In the genomic region with DNA sequence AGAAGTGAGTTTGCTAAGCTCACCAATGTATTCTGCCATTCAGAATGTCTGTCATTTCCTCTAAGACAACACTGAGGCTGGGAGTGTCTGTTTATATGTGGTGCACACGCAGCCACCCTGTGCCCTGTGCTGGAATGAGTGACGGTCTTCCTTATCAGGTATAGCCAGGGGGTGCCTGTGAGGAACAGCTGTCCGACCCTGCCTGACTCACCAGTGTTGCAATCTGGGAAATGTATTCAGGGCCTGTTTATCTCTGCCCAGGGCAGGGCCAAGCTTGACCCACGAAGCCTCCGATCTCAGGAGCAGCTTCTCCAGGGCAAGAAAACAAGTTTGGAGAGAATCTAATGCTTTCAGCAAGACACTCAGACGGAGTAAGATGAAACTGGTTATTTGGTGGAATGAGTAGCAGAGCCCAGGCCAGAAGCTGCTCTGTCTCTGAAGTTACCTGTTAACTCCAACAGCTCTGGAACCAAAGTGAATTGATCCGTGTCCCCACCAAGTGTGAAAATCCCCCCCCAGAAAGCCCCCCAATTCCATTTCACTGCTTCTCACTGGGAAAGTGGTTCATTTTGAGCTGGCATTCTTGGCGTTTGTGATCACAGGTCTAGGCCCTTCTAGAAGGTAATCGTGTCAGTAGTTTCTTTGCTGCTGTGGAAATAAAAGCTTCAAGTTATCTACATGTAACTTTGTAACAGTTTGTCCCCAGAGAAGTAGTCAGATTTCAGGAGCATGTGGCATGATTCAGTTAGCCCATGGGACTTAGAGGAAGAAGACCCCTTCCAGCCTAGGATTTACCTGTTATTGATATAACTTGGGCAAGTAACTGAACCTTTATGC, we compare ENCODE assay signal across 1 cellular context.
TF ChIP-seq lines count a peak whose summit lies in the region.

No MANE protein-coding gene starts in this region.

TF ChIP-seq in K562, 482 proteins besides CTCF, POLR2A, EP300 and RAD21 (continued from another document):
- TF ChIP-seq, protein P1, sequence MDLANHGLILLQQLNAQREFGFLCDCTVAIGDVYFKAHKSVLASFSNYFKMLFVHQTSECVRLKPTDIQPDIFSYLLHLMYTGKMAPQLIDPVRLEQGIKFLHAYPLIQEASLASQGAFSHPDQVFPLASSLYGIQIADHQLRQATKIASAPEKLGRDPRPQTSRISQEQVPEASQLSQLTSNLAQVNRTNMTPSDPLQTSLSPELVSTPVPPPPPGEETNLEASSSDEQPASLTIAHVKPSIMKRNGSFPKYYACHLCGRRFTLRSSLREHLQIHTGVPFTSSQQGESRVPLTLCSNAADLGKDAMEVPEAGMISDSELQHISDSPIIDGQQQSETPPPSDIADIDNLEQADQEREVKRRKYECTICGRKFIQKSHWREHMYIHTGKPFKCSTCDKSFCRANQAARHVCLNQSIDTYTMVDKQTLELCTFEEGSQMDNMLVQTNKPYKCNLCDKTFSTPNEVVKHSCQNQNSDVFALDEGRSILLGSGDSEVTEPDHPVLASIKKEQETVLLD (IDR thresholded peaks at IDR 0.05) = peak; percentile 91
- TF ChIP-seq NCOA1 (IDR thresholded peaks at IDR 0.05; ENCODE audit: low read depth) (peak; percentile 95), RBFOX2 (IDR thresholded peaks at IDR 0.05; ENCODE audit: low read depth, low read length) (0 out of 2 replicates have a peak, but pooled peaks have one; percentile 14), KAT7 (CRISPR knock-in tag; IDR thresholded peaks at IDR 0.05; ENCODE audit: borderline replicate concordance) (peak; percentile 72), SRSF3 (IDR thresholded peaks at IDR 0.05; ENCODE audit: insufficient read depth, low read length) (no peak), MCM3 (IDR thresholded peaks at IDR 0.05) (no peak), ZNF324 (CRISPR knock-in tag; IDR thresholded peaks at IDR 0.05) (0 out of 2 replicates have a peak, but pooled peaks have one; percentile 25)
- TF ChIP-seq, protein P2, sequence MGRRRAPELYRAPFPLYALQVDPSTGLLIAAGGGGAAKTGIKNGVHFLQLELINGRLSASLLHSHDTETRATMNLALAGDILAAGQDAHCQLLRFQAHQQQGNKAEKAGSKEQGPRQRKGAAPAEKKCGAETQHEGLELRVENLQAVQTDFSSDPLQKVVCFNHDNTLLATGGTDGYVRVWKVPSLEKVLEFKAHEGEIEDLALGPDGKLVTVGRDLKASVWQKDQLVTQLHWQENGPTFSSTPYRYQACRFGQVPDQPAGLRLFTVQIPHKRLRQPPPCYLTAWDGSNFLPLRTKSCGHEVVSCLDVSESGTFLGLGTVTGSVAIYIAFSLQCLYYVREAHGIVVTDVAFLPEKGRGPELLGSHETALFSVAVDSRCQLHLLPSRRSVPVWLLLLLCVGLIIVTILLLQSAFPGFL (CRISPR knock-in tag; IDR thresholded peaks at IDR 0.05) = no peak
- TF ChIP-seq, protein P3, sequence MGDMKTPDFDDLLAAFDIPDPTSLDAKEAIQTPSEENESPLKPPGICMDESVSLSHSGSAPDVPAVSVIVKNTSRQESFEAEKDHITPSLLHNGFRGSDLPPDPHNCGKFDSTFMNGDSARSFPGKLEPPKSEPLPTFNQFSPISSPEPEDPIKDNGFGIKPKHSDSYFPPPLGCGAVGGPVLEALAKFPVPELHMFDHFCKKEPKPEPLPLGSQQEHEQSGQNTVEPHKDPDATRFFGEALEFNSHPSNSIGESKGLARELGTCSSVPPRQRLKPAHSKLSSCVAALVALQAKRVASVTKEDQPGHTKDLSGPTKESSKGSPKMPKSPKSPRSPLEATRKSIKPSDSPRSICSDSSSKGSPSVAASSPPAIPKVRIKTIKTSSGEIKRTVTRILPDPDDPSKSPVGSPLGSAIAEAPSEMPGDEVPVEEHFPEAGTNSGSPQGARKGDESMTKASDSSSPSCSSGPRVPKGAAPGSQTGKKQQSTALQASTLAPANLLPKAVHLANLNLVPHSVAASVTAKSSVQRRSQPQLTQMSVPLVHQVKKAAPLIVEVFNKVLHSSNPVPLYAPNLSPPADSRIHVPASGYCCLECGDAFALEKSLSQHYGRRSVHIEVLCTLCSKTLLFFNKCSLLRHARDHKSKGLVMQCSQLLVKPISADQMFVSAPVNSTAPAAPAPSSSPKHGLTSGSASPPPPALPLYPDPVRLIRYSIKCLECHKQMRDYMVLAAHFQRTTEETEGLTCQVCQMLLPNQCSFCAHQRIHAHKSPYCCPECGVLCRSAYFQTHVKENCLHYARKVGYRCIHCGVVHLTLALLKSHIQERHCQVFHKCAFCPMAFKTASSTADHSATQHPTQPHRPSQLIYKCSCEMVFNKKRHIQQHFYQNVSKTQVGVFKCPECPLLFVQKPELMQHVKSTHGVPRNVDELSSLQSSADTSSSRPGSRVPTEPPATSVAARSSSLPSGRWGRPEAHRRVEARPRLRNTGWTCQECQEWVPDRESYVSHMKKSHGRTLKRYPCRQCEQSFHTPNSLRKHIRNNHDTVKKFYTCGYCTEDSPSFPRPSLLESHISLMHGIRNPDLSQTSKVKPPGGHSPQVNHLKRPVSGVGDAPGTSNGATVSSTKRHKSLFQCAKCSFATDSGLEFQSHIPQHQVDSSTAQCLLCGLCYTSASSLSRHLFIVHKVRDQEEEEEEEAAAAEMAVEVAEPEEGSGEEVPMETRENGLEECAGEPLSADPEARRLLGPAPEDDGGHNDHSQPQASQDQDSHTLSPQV (IDR thresholded peaks at IDR 0.05) = peak; percentile 79
